11 cellular contexts compared by ENCODE assay signal in genomic region chr21:44485796-44486195, GRCh38. TPM values are rescaled to one million over a fixed set of nuclear protein-coding genes. Genes with fewer than 3 reads are reported as not detected.
DNase-seq lines count a peak whose midpoint lies in the region; ATAC-seq and TF ChIP-seq lines count a peak whose summit lies in the region.
"Had no signal": no experiment of that assay in that cellular context is flagged by ENCODE, and none has a peak within 500 bp of the region (broad histone marks: within the 10 kb centered on the region; RNA-seq: fewer than 3 reads in every experiment).

No MANE protein-coding gene starts in this region.

- H3K9me2 ChIP-seq in GM23338 (ENCODE audit: insufficient read depth), result no peaks in the 10 kb centered on the region

- H3K36me3 Mint-ChIP-seq in GM23338 (ENCODE audit: low read depth) (peaks cover 13% of the 10 kb centered on the region; the same call in 2 of the 3 replicates), WTC11 (peaks cover 17% of the 10 kb centered on the region), progenitor cell of endocrine pancreas (ENCODE audit: insufficient read depth) (peaks cover 10% of the 10 kb centered on the region)

- no peaks in the 10 kb centered on the region; the same call in 1 of the 2 replicates for H4K20me1 ChIP-seq in GM23338 (replicated peaks; ENCODE audit: insufficient read depth)

- peaks cover 13% of the 10 kb centered on the region; the same call in 2 of the 3 replicates for H3K9me3 Mint-ChIP-seq in GM23338
- peaks cover 14% of the 10 kb centered on the region for H3K9me3 Mint-ChIP-seq in WTC11
- H3K9me3 Mint-ChIP-seq in progenitor cell of endocrine pancreas (ENCODE audit: low read depth), result peaks cover 18% of the 10 kb centered on the region

- no peaks in the 10 kb centered on the region for H3F3A ChIP-seq in GM23338 (replicated peaks; ENCODE audit: low read depth)

- H3K9me3 ChIP-seq in iPS DF 6.9 (ENCODE audit: control insufficient read depth, insufficient read depth, low read length), result no peaks in the 10 kb centered on the region

- TF ChIP-seq CTCF in GM23338 (conservative IDR thresholded peaks at IDR 0.05; ENCODE audit: low read depth in 2 of 2) (no peak), WTC11 (IDR thresholded peaks at IDR 0.05) (no peak), progenitor cell of endocrine pancreas (IDR thresholded peaks at IDR 0.05; ENCODE audit: unreplicated experiment) (no peak)

- H3K4me1 Mint-ChIP-seq in GM23338, result peaks cover 14% of the 10 kb centered on the region
- H3K4me1 Mint-ChIP-seq in WTC11, result peaks cover 27% of the 10 kb centered on the region
- peaks cover 11% of the 10 kb centered on the region for H3K4me1 Mint-ChIP-seq in progenitor cell of endocrine pancreas (ENCODE audit: low read depth)

- H3K27me3 ChIP-seq in GM23338 (ENCODE audit: insufficient read depth) (no peaks in the 10 kb centered on the region), iPS DF 6.9 (ENCODE audit: control insufficient read depth, insufficient read depth, low read length) (no peaks in the 10 kb centered on the region)

- H3K4me3 ChIP-seq in GM23338, result peak overlapping the region; percentile 69
- peak overlapping the region; percentile 55; the same call in 1 of the 2 replicates for H3K4me3 ChIP-seq in iPS DF 6.9 (ENCODE audit: low read length)

- CTCF ChIA-PET in WTC11 (lab: Charles Lee), result interaction anchor here (0.6 to 1.2 kb wide), 10 partner anchors 9 to 332 kb away, joined by 3 to 11 read pairs (median 4); partner anchors contain the start of genes LRRC3 and SUMO3

- H3K4me1 ChIP-seq in GM23338 (ENCODE audit: insufficient read depth) (peaks cover 6% of the 10 kb centered on the region; the same call in 1 of the 2 replicates), iPS DF 6.9 (ENCODE audit: control insufficient read depth, insufficient read depth, low read length) (no peaks in the 10 kb centered on the region)

- H3K4me3 Mint-ChIP-seq in GM23338 (peak overlapping the region; percentile 72), WTC11 (peak overlapping the region; percentile 85), progenitor cell of endocrine pancreas (ENCODE audit: low read depth) (peak overlapping the region; percentile 81)

- H3K27ac ChIP-seq in GM23338 (ENCODE audit: low read depth) (no peak overlapping the region), iPS DF 6.9 (ENCODE audit: low read length) (no peak overlapping the region)
- H3K27ac ChIP-seq: dorsolateral prefrontal cortex had no signal

- ATAC-seq in GM23338 (peak; percentile 11; the same call in 2 of the 3 replicates), WTC11 (no peak)

- H3K79me2 ChIP-seq in GM23338 (replicated peaks; ENCODE audit: insufficient read depth), result peaks cover 24% of the 10 kb centered on the region

- no CpG with 5 or more reads among the region's 10 CpGs for WGBS in iPS DF 6.9 (ENCODE audit: insufficient coverage, insufficient read length)

- H2AFZ ChIP-seq in GM23338, result peak overlapping the region; percentile 80; the same call in 1 of the 2 replicates

- H3K36me3 ChIP-seq in GM23338 (ENCODE audit: insufficient read depth) (no peaks in the 10 kb centered on the region), iPS DF 6.9 (ENCODE audit: control insufficient read depth, insufficient read depth, low read length) (0 out of 2 replicates have a peak, but pooled peaks cover under 1% of the 10 kb centered on the region)

- POLR2A ChIA-PET in WTC11 (lab: Charles Lee), result no interaction called here

- H3K27me3 Mint-ChIP-seq in GM23338 (ENCODE audit: insufficient read depth, low read depth, poor library complexity), result peaks cover 4% of the 10 kb centered on the region
- no peaks in the 10 kb centered on the region; the same call in 1 of the 2 replicates for H3K27me3 Mint-ChIP-seq in WTC11 (ENCODE audit: low read depth)
- no peaks in the 10 kb centered on the region for H3K27me3 Mint-ChIP-seq in progenitor cell of endocrine pancreas

- no peak overlapping the region for H3K27ac Mint-ChIP-seq in GM23338
- no peak overlapping the region for H3K27ac Mint-ChIP-seq in WTC11
- no peak overlapping the region for H3K27ac Mint-ChIP-seq in progenitor cell of endocrine pancreas

- H3K4me2 ChIP-seq in GM23338, result peak overlapping the region; percentile 84

- DNase-seq in GM23338 (ENCODE audit: low spot score) (no peak), WTC11 (ENCODE audit: low spot score) (no peak), iPS DF 6.9 (ENCODE audit: low read depth, low spot score) (no peak), progenitor cell of endocrine pancreas (ENCODE audit: low spot score, unreplicated experiment) (no peak), activated gamma-delta T cell treated with Interleukin-2 at 50 U/mL for 16 hours (no peak), SIG-M5 treated with dmso at 0.1 percent for 504 hours (lab: John Stamatoyannopoulos, UW; ENCODE audit: unreplicated experiment) (no peak)
- no peak for DNase-seq in activated naive CD4-positive, alpha-beta T cell treated with Interleukin-2 at 50 U/mL for 16 hours

TF ChIP-seq in GM23338, 12 proteins besides CTCF, POLR2A, EP300 and RAD21:
- TF ChIP-seq ETS1 (IDR thresholded peaks at IDR 0.05) (no peak), STAT1 (IDR thresholded peaks at IDR 0.05; ENCODE audit: unreplicated experiment) (no peak), ZNF331 (CRISPR knock-in tag; IDR thresholded peaks at IDR 0.05; ENCODE audit: low read depth) (no peak), NANOG (IDR thresholded peaks at IDR 0.05; ENCODE audit: borderline replicate concordance) (no peak), CREB1 (CRISPR knock-in tag; IDR thresholded peaks at IDR 0.05; ENCODE audit: low read depth) (no peak), POLR2AphosphoS5 (IDR thresholded peaks at IDR 0.05; ENCODE audit: low read depth) (no peak), ZNF114 (CRISPR knock-in tag; IDR thresholded peaks at IDR 0.05) (no peak)

TF ChIP-seq in WTC11, 78 proteins besides CTCF, POLR2A, EP300 and RAD21 (continues in another document):
- TF ChIP-seq, protein P1, sequence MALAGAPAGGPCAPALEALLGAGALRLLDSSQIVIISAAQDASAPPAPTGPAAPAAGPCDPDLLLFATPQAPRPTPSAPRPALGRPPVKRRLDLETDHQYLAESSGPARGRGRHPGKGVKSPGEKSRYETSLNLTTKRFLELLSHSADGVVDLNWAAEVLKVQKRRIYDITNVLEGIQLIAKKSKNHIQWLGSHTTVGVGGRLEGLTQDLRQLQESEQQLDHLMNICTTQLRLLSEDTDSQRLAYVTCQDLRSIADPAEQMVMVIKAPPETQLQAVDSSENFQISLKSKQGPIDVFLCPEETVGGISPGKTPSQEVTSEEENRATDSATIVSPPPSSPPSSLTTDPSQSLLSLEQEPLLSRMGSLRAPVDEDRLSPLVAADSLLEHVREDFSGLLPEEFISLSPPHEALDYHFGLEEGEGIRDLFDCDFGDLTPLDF (CRISPR knock-in tag; IDR thresholded peaks at IDR 0.05), result no peak
- no peak for TF ChIP-seq ATF3 (CRISPR knock-in tag; conservative IDR thresholded peaks at IDR 0.05)
- TF ChIP-seq ELF4 (CRISPR knock-in tag; IDR thresholded peaks at IDR 0.05; ENCODE audit: low read depth), result no peak
- TF ChIP-seq, protein P2, sequence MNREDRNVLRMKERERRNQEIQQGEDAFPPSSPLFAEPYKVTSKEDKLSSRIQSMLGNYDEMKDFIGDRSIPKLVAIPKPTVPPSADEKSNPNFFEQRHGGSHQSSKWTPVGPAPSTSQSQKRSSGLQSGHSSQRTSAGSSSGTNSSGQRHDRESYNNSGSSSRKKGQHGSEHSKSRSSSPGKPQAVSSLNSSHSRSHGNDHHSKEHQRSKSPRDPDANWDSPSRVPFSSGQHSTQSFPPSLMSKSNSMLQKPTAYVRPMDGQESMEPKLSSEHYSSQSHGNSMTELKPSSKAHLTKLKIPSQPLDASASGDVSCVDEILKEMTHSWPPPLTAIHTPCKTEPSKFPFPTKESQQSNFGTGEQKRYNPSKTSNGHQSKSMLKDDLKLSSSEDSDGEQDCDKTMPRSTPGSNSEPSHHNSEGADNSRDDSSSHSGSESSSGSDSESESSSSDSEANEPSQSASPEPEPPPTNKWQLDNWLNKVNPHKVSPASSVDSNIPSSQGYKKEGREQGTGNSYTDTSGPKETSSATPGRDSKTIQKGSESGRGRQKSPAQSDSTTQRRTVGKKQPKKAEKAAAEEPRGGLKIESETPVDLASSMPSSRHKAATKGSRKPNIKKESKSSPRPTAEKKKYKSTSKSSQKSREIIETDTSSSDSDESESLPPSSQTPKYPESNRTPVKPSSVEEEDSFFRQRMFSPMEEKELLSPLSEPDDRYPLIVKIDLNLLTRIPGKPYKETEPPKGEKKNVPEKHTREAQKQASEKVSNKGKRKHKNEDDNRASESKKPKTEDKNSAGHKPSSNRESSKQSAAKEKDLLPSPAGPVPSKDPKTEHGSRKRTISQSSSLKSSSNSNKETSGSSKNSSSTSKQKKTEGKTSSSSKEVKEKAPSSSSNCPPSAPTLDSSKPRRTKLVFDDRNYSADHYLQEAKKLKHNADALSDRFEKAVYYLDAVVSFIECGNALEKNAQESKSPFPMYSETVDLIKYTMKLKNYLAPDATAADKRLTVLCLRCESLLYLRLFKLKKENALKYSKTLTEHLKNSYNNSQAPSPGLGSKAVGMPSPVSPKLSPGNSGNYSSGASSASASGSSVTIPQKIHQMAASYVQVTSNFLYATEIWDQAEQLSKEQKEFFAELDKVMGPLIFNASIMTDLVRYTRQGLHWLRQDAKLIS (CRISPR knock-in tag; IDR thresholded peaks at IDR 0.05; ENCODE audit: borderline replicate concordance), result no peak

RNA-seq across cellular contexts. Expression of gene LRRC3, which starts 30.5 kb away (rescaled TPM):
- total RNA-seq in GM23338 (2014; rRNA removed; shearing (Covaris generic)), result 4.4 and 6.8 TPM in 2 replicates
- 0.95 and 1.2 TPM in 2 replicates for polyA plus RNA-seq in GM23338 (2016; fragmentation: Nextera tagmentation; extraction: Ambion mirVana)
- 4.4 to 5.7 TPM (median 4.7 TPM) in 3 replicates for total RNA-seq in WTC11 (2021)
- total RNA-seq in progenitor cell of endocrine pancreas, result 5.1 and 5.7 TPM in 2 replicates
- total RNA-seq: LHCN-M2 had no signal

RNA-seq across cellular contexts. Expression of gene KRTAP10-1, which starts 54.2 kb away (rescaled TPM):
- total RNA-seq in GM23338 (2014; rRNA removed; shearing (Covaris generic)), result not detected in 2 replicates
- polyA plus RNA-seq in GM23338 (2016; fragmentation: Nextera tagmentation; extraction: Ambion mirVana), result not detected in 2 replicates
- total RNA-seq in WTC11 (2021), result not detected in 3 replicates
- total RNA-seq in progenitor cell of endocrine pancreas, result not detected in 2 replicates
- total RNA-seq: LHCN-M2, mucosa of gallbladder, RPMI7951 had no signal
